ENCODE assay signal across 8 cellular contexts in genomic region chr10:98460837-98461499, GRCh38. TPM values are rescaled to one million over a fixed set of nuclear protein-coding genes. Genes with fewer than 3 reads are reported as not detected.
DNase-seq lines count a peak whose midpoint lies in the region; ATAC-seq and FAIRE-seq lines count a peak whose summit lies in the region.

No MANE protein-coding gene starts in this region.

- no peak for FAIRE-seq in small intestine (lab: Jason Lieb, UNC)

- peak overlapping the region in 1 of 2 donors; percentile 64 for H3K27ac ChIP-seq in small intestine (ENCODE audit: low read depth in 1 of 2, low read length in 1 of 2)
- no peak overlapping the region for H3K27ac ChIP-seq in effector memory CD4-positive, alpha-beta T cell (ENCODE audit: insufficient read depth, low read length, poor library complexity, severe bottlenecking)

- no peaks in the 10 kb centered on the region for H3K36me3 ChIP-seq in small intestine (ENCODE audit: control insufficient read depth in 2 of 2, insufficient read depth in 2 of 2, low read length in 2 of 2)
- H3K36me3 ChIP-seq in effector memory CD4-positive, alpha-beta T cell (ENCODE audit: control insufficient read depth, insufficient read depth, low read length) = no peaks in the 10 kb centered on the region

- no peaks in the 10 kb centered on the region for H3K27me3 ChIP-seq in small intestine (ENCODE audit: control insufficient read depth in 2 of 2, insufficient read depth in 2 of 2, low read length in 2 of 2)
- no peaks in the 10 kb centered on the region for H3K27me3 ChIP-seq in effector memory CD4-positive, alpha-beta T cell (replicated peaks; ENCODE audit: control insufficient read depth, insufficient read depth, low read length, poor library complexity, severe bottlenecking)

- intact Hi-C loops in Right ventricle myocardium superior (cut with DNase I) = loop anchor here (10.0 kb wide), 1 partner anchor 204 kb away; no protein-coding TSS in a partner anchor

- H3K4me1 ChIP-seq in small intestine (ENCODE audit: control insufficient read depth in 2 of 2, insufficient read depth in 1 of 2, low read depth in 1 of 2, low read length in 1 of 2) = peaks cover 0 to 3% of the 10 kb centered on the region in 2 donors
- no peaks in the 10 kb centered on the region for H3K4me1 ChIP-seq in effector memory CD4-positive, alpha-beta T cell (ENCODE audit: control insufficient read depth, insufficient read depth, low read length, poor library complexity, severe bottlenecking)

- H3K9me3 ChIP-seq in small intestine (ENCODE audit: control insufficient read depth, low read depth) = no peaks in the 10 kb centered on the region
- H3K9me3 ChIP-seq in effector memory CD4-positive, alpha-beta T cell (ENCODE audit: control insufficient read depth, low read length) = no peaks in the 10 kb centered on the region

- ATAC-seq in Right ventricle myocardium superior (ENCODE audit: poor library complexity) = peak; percentile 89

- DNase-seq in HCEC 1CT (peak; percentile 95), SW480 (ENCODE audit: low spot score) (peak; percentile 87), Right ventricle myocardium superior (no peak), small intestine (peak; percentile 94), NCI-H2081 (lab: John Stamatoyannopoulos, UW) (no peak)
- no peak for DNase-seq in stimulated activated naive CD4-positive, alpha-beta T cell (lab: John Stamatoyannopoulos, UW)
- no peak for DNase-seq in effector memory CD4-positive, alpha-beta T cell
- no peak for DNase-seq in stimulated activated CD4-positive, alpha-beta T cell treated with anti-CD3 and anti-CD28 coated beads, Interleukin-2, amount 100 ng/mL, for 48 hours

- no peak overlapping the region for H3K4me3 ChIP-seq in small intestine (ENCODE audit: low read depth in 1 of 2, low read length in 2 of 2)
- H3K4me3 ChIP-seq in effector memory CD4-positive, alpha-beta T cell (ENCODE audit: insufficient read depth, low read depth, low read length, poor library complexity, severe bottlenecking) = no peak overlapping the region

- 43 to 60% (median 45%) methylated on average over 3 of the region's 3 CpGs for WGBS in small intestine, 3 donors

RNA-seq across cellular contexts. Expression of gene HPS1, which starts 14.2 kb away (rescaled TPM):
- total RNA-seq in Right ventricle myocardium superior = 25.6 TPM
- polyA plus RNA-seq in small intestine = 10 to 100 TPM; 47.5 to 83.2 (median 76.5) TPM

RNA-seq across cellular contexts. Expression of gene PYROXD2, which starts 46.0 kb away (rescaled TPM):
- 8.4 TPM for total RNA-seq in Right ventricle myocardium superior
- 1 to 10 TPM; 2.7 to 7.2 (median 4.6) TPM for polyA plus RNA-seq in small intestine

Comparison
In these comparisons a context has a peak if more than half of its experiments do, and no peak if none do; other contexts are left out.
1. DNase-seq: peak in HCEC 1CT (single experiment), SW480 (single experiment) and small intestine (single experiment); none in Right ventricle myocardium superior (single experiment), stimulated activated naive CD4-positive, alpha-beta T cell (0 of 6), NCI-H2081 (0 of 2), effector memory CD4-positive, alpha-beta T cell (0 of 3) and stimulated activated CD4-positive, alpha-beta T cell treated with anti-CD3 and anti-CD28 coated beads, Interleukin-2, amount 100 ng/mL, for 48 hours (0 of 2).